ENCODE assay signal across 19 cellular contexts in the genomic region with DNA sequence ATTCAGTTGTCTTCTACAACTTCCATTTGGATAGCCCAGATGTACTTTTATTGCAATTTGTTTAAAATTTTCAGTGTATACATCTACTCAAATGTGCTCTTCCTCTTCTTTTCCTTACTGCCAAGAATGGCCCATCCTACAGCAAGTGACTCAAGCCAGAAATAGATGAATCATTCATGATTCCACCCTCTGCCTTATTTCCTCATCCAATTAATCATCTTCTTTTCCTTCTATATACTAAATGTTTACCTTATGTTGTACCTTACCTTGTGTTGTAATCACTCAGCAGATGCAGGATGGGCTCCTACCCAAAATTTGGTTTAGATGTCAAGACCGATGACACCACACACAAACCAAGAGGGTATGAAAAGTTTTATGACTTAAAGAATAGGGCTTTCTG.
DNase-seq lines count a peak whose midpoint lies in the region; ATAC-seq and TF ChIP-seq lines count a peak whose summit lies in the region.
"Had no signal": no experiment of that assay in that cellular context is flagged by ENCODE, and none has a peak within 500 bp of the region (broad histone marks: within the 10 kb centered on the region; RNA-seq: fewer than 3 reads in every experiment).

No MANE protein-coding gene starts in this region.

- H3K36me3 ChIP-seq in colonic mucosa: no peaks in the 10 kb centered on the region

- intact Hi-C loops in right cardiac atrium (cut with DNase I) (no loop called here), colonic mucosa (cut with DNase I) (no loop called here)

- H3K27ac ChIP-seq in right cardiac atrium (ENCODE audit: low read length) (no peak overlapping the region), colonic mucosa (no peak overlapping the region)

- H3K27me3 ChIP-seq in right cardiac atrium (ENCODE audit: control insufficient read depth, insufficient read depth): no peaks in the 10 kb centered on the region
- no peaks in the 10 kb centered on the region for H3K27me3 ChIP-seq in colonic mucosa

- peak; percentile 69 for DNase-seq in A172 (ENCODE audit: low spot score)
- DNase-seq in HPDE6-E6E7 (ENCODE audit: extremely low spot score): peak; percentile 60
- DNase-seq in amniotic epithelial cell (ENCODE audit: low read depth): peak; percentile 72
- peak; percentile 68 for DNase-seq in fibroblast of pulmonary artery (ENCODE audit: low read depth)
- no peak for DNase-seq in right cardiac atrium
- no peak for DNase-seq in colonic mucosa
- DNase-seq: 8988T; activated CD4-positive, alpha-beta T cell treated with anti-CD3 and anti-CD28 coated beads, Interleukin-2, amount 50 U/mL, for 4 hours; amygdala; C1 segment of cervical spinal cord; cerebellar nuclear complex; effector memory CD4-positive, alpha-beta T cell; H7; NCI-H187; NCI-H446 treated with DMSO at 0.1 percent for 48 hours; stimulated activated CD4-positive, alpha-beta T cell treated with anti-CD3 and anti-CD28 coated beads, Interleukin-4, amount 100 ng/mL, for 4 hours had no signal

- no peak for ATAC-seq in GM21360 (IDR thresholded peaks at IDR 0.05; ENCODE audit: unreplicated experiment)
- no peak for ATAC-seq in right cardiac atrium
- no peak for ATAC-seq in HG02981 (IDR thresholded peaks at IDR 0.05; ENCODE audit: unreplicated experiment)

- no peaks in the 10 kb centered on the region for H3K4me1 ChIP-seq in right cardiac atrium (ENCODE audit: control insufficient read depth, insufficient read depth, low read length)
- no peaks in the 10 kb centered on the region for H3K4me1 ChIP-seq in colonic mucosa

- H3K4me3 ChIP-seq in fibroblast of pulmonary artery (replicated peaks; ENCODE audit: low read depth, low read length) (no peak overlapping the region), right cardiac atrium (ENCODE audit: low read length) (no peak overlapping the region), colonic mucosa (no peak overlapping the region)
- H3K4me3 ChIP-seq: smooth muscle cell had no signal

- H3K9ac ChIP-seq in colonic mucosa (ENCODE audit: low read depth in 2 of 2, low read length in 2 of 2): no peak overlapping the region

- TF ChIP-seq CTCF in fibroblast of pulmonary artery (IDR thresholded peaks at IDR 0.05; ENCODE audit: low read length, missing control alignments): no peak
- no peak for TF ChIP-seq CTCF in colonic mucosa (IDR thresholded peaks at IDR 0.05)

- H3K9me3 ChIP-seq in right cardiac atrium (ENCODE audit: control insufficient read depth, low read length) (no peaks in the 10 kb centered on the region), colonic mucosa (no peaks in the 10 kb centered on the region)

- WGBS in right cardiac atrium: 86% methylated on average over 1 of the region's 1 CpG

Comparison
In these comparisons a context has a peak if more than half of its experiments do, and no peak if none do; other contexts are left out.
1. DNase-seq: peak in A172 (single experiment), HPDE6-E6E7 (single experiment), amniotic epithelial cell (single experiment) and fibroblast of pulmonary artery (single experiment); none in right cardiac atrium (0 of 3) and colonic mucosa (single experiment).